Comparison of ENCODE assay signal across 28 cellular contexts in the genomic region with DNA sequence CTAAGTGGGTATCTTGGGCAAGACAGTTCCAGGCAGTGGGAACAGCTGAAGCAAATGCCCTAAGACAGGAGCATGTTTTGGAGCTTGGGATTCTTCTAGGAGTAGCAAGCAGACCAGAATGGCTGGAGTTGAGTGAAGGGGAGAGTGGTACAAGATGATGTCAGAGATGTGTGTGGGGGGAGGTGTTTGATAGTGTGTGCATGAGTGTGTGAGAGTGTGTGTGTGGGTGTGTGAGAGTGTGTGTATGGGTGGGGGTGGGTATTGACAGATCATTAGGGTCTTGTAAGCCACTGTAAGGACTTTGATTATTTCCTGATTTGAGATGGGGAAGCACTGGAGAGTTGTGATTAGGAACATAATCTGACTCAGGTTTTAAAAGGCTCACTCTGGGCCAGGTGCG.
"Had no signal": no experiment of that assay in that cellular context is flagged by ENCODE, and none has a peak within 500 bp of the region (broad histone marks: within the 10 kb centered on the region; RNA-seq: fewer than 3 reads in every experiment).

No MANE protein-coding gene starts in this region.

- FAIRE-seq: islet of Langerhans, kidney had no signal

- H3K4me2 ChIP-seq: neural progenitor cell had no signal

- H3K4me1 Mint-ChIP-seq: immature natural killer cell; naive B cell; natural killer cell; nephron progenitor cell; neural progenitor cell; stimulated activated effector memory CD8-positive, alpha-beta T cell treated with anti-CD3 and anti-CD28 coated beads, Interleukin-12 subunit alpha, Interleukin-12 subunit beta, amount 100 ng/mL, for 72 hours had no signal

- H3K27ac ChIP-seq: left lung, lower lobe of right lung, neural progenitor cell, ovary, right atrium auricular region, right lobe of liver, skin epidermis, suprapubic skin, thoracic aorta, tibial artery, upper lobe of right lung, uterus had no signal

- DNase-seq: hypothalamus; immature natural killer cell; kidney; left colon; left lung; lower lobe of right lung; mammary epithelial cell; mesenchymal stem cell; naive B cell; natural killer cell; nephron progenitor cell; ovary; right lobe of liver; stimulated activated CD4-positive, alpha-beta T cell treated with anti-CD3 and anti-CD28 coated beads, Interleukin-4, amount 100 ng/mL, for 24 hours; stimulated activated naive CD4-positive, alpha-beta T cell; tibial artery; trophoblast cell; upper lobe of right lung; uterus had no signal

- H3K9me3 ChIP-seq: ovary, right lobe of liver, suprapubic skin, upper lobe of right lung, uterus had no signal

- H3K4me1 ChIP-seq: left lung, lower lobe of right lung, neural progenitor cell, right atrium auricular region, right lobe of liver, suprapubic skin, tibial artery, upper lobe of right lung, uterus had no signal

- H2AFZ ChIP-seq: neural progenitor cell had no signal

- H3K36me3 ChIP-seq: left lung, lower lobe of right lung, neural progenitor cell, ovary, right atrium auricular region, right lobe of liver, suprapubic skin, thoracic aorta, tibial artery, upper lobe of right lung, uterus had no signal

- H3K27ac Mint-ChIP-seq: immature natural killer cell; naive B cell; natural killer cell; nephron progenitor cell; neural progenitor cell; progenitor cell of endocrine pancreas; stimulated activated effector memory CD8-positive, alpha-beta T cell treated with anti-CD3 and anti-CD28 coated beads, Interleukin-12 subunit alpha, Interleukin-12 subunit beta, amount 100 ng/mL, for 72 hours; stimulated activated naive CD8-positive, alpha-beta T cell treated with anti-CD3 and anti-CD28 coated beads, Interleukin-15, Interleukin-2, amounts not matched to agents 100 ng/mL and 50 ng/mL, for 24 hours had no signal

- H3K27me3 ChIP-seq: left lung, neural progenitor cell, ovary, right atrium auricular region, right lobe of liver, suprapubic skin, tibial artery, uterus had no signal

- H3K4me3 ChIP-seq: left lung, lower lobe of right lung, neural progenitor cell, ovary, right atrium auricular region, right lobe of liver, skin epidermis, suprapubic skin, thoracic aorta, tibial artery, upper lobe of right lung, uterus had no signal

- H3K4me3 Mint-ChIP-seq: immature natural killer cell; naive B cell; natural killer cell; nephron progenitor cell; neural progenitor cell; stimulated activated effector memory CD8-positive, alpha-beta T cell treated with anti-CD3 and anti-CD28 coated beads, Interleukin-12 subunit alpha, Interleukin-12 subunit beta, amount 100 ng/mL, for 72 hours; stimulated activated naive CD8-positive, alpha-beta T cell treated with anti-CD3 and anti-CD28 coated beads, Interleukin-15, Interleukin-2, amounts not matched to agents 100 ng/mL and 50 ng/mL, for 24 hours had no signal

- H3K27me3 Mint-ChIP-seq: progenitor cell of endocrine pancreas had no signal

- H3K36me3 Mint-ChIP-seq: immature natural killer cell; neural progenitor cell; stimulated activated effector memory CD8-positive, alpha-beta T cell treated with anti-CD3 and anti-CD28 coated beads, Interleukin-12 subunit alpha, Interleukin-12 subunit beta, amount 100 ng/mL, for 72 hours had no signal

- ATAC-seq: left colon; left lung; lower lobe of right lung; natural killer cell; right lobe of liver; stimulated activated effector memory CD8-positive, alpha-beta T cell treated with anti-CD3 and anti-CD28 coated beads, Interleukin-12 subunit alpha, Interleukin-12 subunit beta, amount 100 ng/mL, for 72 hours; upper lobe of right lung had no signal

- H3K9ac ChIP-seq: neural progenitor cell had no signal
